Comparison of ENCODE assay signal across 32 cellular contexts in genomic region chr5:84059672-84060071, GRCh38.
"Had no signal": no experiment of that assay in that cellular context is flagged by ENCODE, and none has a peak within 500 bp of the region (broad histone marks: within the 10 kb centered on the region; RNA-seq: fewer than 3 reads in every experiment).

No MANE protein-coding gene starts in this region.

- H3K4me1 ChIP-seq: ascending aorta, esophagus muscularis mucosa, heart right ventricle, left lung, lower lobe of right lung, right lobe of liver, stomach, thyroid gland, upper lobe of left lung, vagina had no signal

- H3K4me3 ChIP-seq: ascending aorta, esophagus muscularis mucosa, heart right ventricle, left lung, lower lobe of right lung, right lobe of liver, skin epidermis, stomach, thyroid gland, upper lobe of left lung, vagina had no signal

- H3K9me3 ChIP-seq: ascending aorta, esophagus muscularis mucosa, heart right ventricle, left lung, lower lobe of right lung, right lobe of liver, stomach, thyroid gland, upper lobe of left lung, vagina had no signal

- DNase-seq: activated CD4-positive, alpha-beta memory T cell treated with anti-CD3 and anti-CD28 coated beads for 36 hours; activated CD4-positive, alpha-beta T cell treated with anti-CD3 and anti-CD28 coated beads, Interleukin-2, amount 10 ng/mL, durations not matched to agents 24 days and 14 days; activated CD4-positive, CD25-positive, alpha-beta regulatory T cell treated with anti-CD3 and anti-CD28 coated beads, Interleukin-2, amount 50 U/mL, for 72 hours; activated CD8-positive, alpha-beta memory T cell treated with anti-CD3 and anti-CD28 coated beads, Interleukin-2, amount 50 U/mL, for 4 hours; activated gamma-delta T cell; activated naive CD4-positive, alpha-beta T cell treated with anti-CD3 and anti-CD28 coated beads, Interleukin-2, amount 10 ng/mL, durations not matched to agents 7 days and 5 days; activated naive CD8-positive, alpha-beta T cell treated with anti-CD3 and anti-CD28 coated beads, Interleukin-2, amount 10 ng/mL, durations not matched to agents 7 days and 5 days; activated T-cell treated with anti-CD3 and anti-CD28 coated beads, Interleukin-2, amount 50 U/mL, for 24 hours; cortex of kidney; effector memory CD8-positive, alpha-beta T cell; foreskin melanocyte; heart right ventricle; kidney glomerular epithelial cell; left lung; lower lobe of right lung; mesendoderm; posterior cingulate gyrus; right lobe of liver; stimulated activated CD4-positive, alpha-beta T cell treated with anti-CD3 and anti-CD28 coated beads, Interleukin-1b, Interleukin-23, amount 100 ng/mL, for 48 hours; stimulated activated naive B cell treated with anti-CD40 and anti-IgM and Interleukin-4, amounts not matched to agents 10 μg/mL and 1 μg/mL and 100 μg/mL, for 72 hours; stomach; T-helper 17 cell; T1000; thyroid gland; upper lobe of left lung; WERI-Rb-1 had no signal

- FAIRE-seq: endothelial cell of umbilical vein had no signal

- H3K36me3 ChIP-seq: esophagus muscularis mucosa, heart right ventricle, left lung, lower lobe of right lung, right lobe of liver, stomach, thyroid gland, upper lobe of left lung, vagina had no signal

- H3K27ac ChIP-seq: ascending aorta, esophagus muscularis mucosa, heart right ventricle, left lung, lower lobe of right lung, right lobe of liver, skin epidermis, stomach, thyroid gland, upper lobe of left lung, vagina, WERI-Rb-1 had no signal

- H3K27me3 ChIP-seq: ascending aorta, esophagus muscularis mucosa, heart right ventricle, left lung, right lobe of liver, stomach, thyroid gland, upper lobe of left lung, vagina had no signal

- ATAC-seq: effector memory CD8-positive, alpha-beta T cell; heart right ventricle; left lung; lower lobe of right lung; natural killer cell treated with Interleukin-12 subunit alpha and Interleukin-12 subunit beta and Interleukin-15 and Interleukin-18, amount 100 ng/mL, for 72 hours; right lobe of liver; stimulated activated naive B cell treated with anti-CD40 and anti-IgM and Interleukin-4, amounts not matched to agents 10 μg/mL and 1 μg/mL and 100 μg/mL, for 72 hours; T-helper 17 cell had no signal
